ENCODE assay signal across 1 cellular context in the genomic region with DNA sequence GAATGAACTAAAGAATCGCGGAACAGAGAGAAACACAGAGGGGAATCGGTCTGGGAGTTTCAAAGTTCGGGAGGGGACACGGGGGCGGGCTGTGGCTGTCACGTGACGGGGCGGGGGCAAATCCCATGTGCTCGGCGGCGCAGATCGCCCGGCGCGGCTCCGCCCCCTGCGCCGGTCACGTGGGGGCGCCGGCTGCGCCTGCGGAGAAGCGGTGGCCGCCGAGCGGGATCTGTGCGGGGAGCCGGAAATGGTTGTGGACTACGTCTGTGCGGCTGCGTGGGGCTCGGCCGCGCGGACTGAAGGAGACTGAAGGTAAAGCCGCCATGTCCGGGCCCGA.
TF ChIP-seq lines count a peak whose summit lies in the region.

A gene with protein sequence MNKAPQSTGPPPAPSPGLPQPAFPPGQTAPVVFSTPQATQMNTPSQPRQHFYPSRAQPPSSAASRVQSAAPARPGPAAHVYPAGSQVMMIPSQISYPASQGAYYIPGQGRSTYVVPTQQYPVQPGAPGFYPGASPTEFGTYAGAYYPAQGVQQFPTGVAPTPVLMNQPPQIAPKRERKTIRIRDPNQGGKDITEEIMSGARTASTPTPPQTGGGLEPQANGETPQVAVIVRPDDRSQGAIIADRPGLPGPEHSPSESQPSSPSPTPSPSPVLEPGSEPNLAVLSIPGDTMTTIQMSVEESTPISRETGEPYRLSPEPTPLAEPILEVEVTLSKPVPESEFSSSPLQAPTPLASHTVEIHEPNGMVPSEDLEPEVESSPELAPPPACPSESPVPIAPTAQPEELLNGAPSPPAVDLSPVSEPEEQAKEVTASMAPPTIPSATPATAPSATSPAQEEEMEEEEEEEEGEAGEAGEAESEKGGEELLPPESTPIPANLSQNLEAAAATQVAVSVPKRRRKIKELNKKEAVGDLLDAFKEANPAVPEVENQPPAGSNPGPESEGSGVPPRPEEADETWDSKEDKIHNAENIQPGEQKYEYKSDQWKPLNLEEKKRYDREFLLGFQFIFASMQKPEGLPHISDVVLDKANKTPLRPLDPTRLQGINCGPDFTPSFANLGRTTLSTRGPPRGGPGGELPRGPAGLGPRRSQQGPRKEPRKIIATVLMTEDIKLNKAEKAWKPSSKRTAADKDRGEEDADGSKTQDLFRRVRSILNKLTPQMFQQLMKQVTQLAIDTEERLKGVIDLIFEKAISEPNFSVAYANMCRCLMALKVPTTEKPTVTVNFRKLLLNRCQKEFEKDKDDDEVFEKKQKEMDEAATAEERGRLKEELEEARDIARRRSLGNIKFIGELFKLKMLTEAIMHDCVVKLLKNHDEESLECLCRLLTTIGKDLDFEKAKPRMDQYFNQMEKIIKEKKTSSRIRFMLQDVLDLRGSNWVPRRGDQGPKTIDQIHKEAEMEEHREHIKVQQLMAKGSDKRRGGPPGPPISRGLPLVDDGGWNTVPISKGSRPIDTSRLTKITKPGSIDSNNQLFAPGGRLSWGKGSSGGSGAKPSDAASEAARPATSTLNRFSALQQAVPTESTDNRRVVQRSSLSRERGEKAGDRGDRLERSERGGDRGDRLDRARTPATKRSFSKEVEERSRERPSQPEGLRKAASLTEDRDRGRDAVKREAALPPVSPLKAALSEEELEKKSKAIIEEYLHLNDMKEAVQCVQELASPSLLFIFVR (N-terminal part only) (plus strand): TSS at position 244 of the 337 bp plus-strand sequence. CDS start 1,191 bp downstream, outside the sequence.

TF ChIP-seq in WTC11, 78 proteins besides CTCF, POLR2A, EP300 and RAD21 (continued from another document):
- TF ChIP-seq, protein P1, sequence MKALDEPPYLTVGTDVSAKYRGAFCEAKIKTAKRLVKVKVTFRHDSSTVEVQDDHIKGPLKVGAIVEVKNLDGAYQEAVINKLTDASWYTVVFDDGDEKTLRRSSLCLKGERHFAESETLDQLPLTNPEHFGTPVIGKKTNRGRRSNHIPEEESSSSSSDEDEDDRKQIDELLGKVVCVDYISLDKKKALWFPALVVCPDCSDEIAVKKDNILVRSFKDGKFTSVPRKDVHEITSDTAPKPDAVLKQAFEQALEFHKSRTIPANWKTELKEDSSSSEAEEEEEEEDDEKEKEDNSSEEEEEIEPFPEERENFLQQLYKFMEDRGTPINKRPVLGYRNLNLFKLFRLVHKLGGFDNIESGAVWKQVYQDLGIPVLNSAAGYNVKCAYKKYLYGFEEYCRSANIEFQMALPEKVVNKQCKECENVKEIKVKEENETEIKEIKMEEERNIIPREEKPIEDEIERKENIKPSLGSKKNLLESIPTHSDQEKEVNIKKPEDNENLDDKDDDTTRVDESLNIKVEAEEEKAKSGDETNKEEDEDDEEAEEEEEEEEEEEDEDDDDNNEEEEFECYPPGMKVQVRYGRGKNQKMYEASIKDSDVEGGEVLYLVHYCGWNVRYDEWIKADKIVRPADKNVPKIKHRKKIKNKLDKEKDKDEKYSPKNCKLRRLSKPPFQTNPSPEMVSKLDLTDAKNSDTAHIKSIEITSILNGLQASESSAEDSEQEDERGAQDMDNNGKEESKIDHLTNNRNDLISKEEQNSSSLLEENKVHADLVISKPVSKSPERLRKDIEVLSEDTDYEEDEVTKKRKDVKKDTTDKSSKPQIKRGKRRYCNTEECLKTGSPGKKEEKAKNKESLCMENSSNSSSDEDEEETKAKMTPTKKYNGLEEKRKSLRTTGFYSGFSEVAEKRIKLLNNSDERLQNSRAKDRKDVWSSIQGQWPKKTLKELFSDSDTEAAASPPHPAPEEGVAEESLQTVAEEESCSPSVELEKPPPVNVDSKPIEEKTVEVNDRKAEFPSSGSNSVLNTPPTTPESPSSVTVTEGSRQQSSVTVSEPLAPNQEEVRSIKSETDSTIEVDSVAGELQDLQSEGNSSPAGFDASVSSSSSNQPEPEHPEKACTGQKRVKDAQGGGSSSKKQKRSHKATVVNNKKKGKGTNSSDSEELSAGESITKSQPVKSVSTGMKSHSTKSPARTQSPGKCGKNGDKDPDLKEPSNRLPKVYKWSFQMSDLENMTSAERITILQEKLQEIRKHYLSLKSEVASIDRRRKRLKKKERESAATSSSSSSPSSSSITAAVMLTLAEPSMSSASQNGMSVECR (CRISPR knock-in tag; IDR thresholded peaks at IDR 0.05; ENCODE audit: borderline replicate concordance) = no peak
- TF ChIP-seq SP1 (CRISPR knock-in tag; conservative IDR thresholded peaks at IDR 0.05) (peak; percentile 85), NFYB (CRISPR knock-in tag; conservative IDR thresholded peaks at IDR 0.05; ENCODE audit: low read depth) (no peak)
- TF ChIP-seq, protein P2, sequence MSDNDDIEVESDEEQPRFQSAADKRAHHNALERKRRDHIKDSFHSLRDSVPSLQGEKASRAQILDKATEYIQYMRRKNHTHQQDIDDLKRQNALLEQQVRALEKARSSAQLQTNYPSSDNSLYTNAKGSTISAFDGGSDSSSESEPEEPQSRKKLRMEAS (CRISPR knock-in tag; IDR thresholded peaks at IDR 0.05) = peak; percentile 69; the same call in 1 of the 2 replicates
